Comparison of ENCODE assay signal across 14 cellular contexts in the genomic region with DNA sequence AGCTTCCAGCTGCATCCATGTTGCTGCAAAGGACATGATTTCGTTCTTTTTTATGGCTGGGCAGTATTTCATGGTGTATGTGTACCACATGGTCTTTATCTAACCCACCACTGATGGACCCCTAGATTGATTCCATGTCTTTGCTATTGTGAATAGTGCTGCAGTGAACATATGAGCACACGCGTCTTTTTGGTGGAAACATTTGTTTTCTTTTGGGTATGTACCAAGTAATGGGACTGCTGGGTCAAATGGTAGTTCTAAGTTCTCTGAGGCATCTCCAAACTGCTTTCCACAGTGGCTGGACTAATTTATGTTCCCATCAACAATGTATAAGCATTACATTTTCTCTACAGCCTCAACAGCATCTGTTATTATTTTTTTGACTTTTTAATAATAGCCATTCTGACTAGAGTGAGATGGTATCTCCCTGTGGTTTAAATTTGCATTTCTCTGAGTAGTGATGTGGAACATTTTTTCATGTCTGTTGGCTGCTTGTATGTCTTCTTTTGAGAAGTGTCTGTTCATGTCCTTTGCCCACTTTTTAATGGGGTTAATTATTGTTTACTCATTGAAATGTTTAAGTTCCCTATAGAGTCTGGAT. TPM values are rescaled to one million over a fixed set of nuclear protein-coding genes. Genes with fewer than 3 reads are reported as not detected.
DNase-seq lines count a peak whose midpoint lies in the region; ATAC-seq and TF ChIP-seq lines count a peak whose summit lies in the region.
"Had no signal": no experiment of that assay in that cellular context is flagged by ENCODE, and none has a peak within 500 bp of the region (broad histone marks: within the 10 kb centered on the region; RNA-seq: fewer than 3 reads in every experiment).

No MANE protein-coding gene starts in this region.

- peaks cover under 1% of the 10 kb centered on the region for H3K4me1 Mint-ChIP-seq in stimulated activated effector memory CD8-positive, alpha-beta T cell treated with anti-CD3 and anti-CD28 coated beads, Interleukin-12 subunit alpha, Interleukin-12 subunit beta, amount 100 ng/mL, for 72 hours

- ATAC-seq in GM19463 (IDR thresholded peaks at IDR 0.05; ENCODE audit: unreplicated experiment) (peak; percentile 74), HG03097 (IDR thresholded peaks at IDR 0.05; ENCODE audit: low FRiP score, unreplicated experiment) (peak; percentile 52)
- no peak for ATAC-seq in stimulated activated effector memory CD8-positive, alpha-beta T cell treated with anti-CD3 and anti-CD28 coated beads, Interleukin-12 subunit alpha, Interleukin-12 subunit beta, amount 100 ng/mL, for 72 hours
- ATAC-seq: left colon had no signal

- H3K27me3 ChIP-seq in GM06990 (replicated peaks; ENCODE audit: control insufficient read depth, insufficient read depth, low read length) = no peaks in the 10 kb centered on the region
- H3K27me3 ChIP-seq in SU-DHL-6 (ENCODE audit: low read length) = no peaks in the 10 kb centered on the region
- no peaks in the 10 kb centered on the region for H3K27me3 ChIP-seq in effector memory CD4-positive, alpha-beta T cell (replicated peaks; ENCODE audit: control insufficient read depth, insufficient read depth, low read length, poor library complexity, severe bottlenecking)

- H2AFZ ChIP-seq in SU-DHL-6 (ENCODE audit: low read depth, low read length, severe bottlenecking) = peak overlapping the region; percentile 10

- TF ChIP-seq CTCF in GM06990 (IDR thresholded peaks at IDR 0.05; ENCODE audit: insufficient read depth, low read length, poor library complexity, severe bottlenecking) = no peak
- no peak for TF ChIP-seq CTCF in SU-DHL-6 (IDR thresholded peaks at IDR 0.05; ENCODE audit: insufficient read depth, low read length, poor library complexity, severe bottlenecking)

- H3K9me3 Mint-ChIP-seq in stimulated activated effector memory CD8-positive, alpha-beta T cell treated with anti-CD3 and anti-CD28 coated beads, Interleukin-12 subunit alpha, Interleukin-12 subunit beta, amount 100 ng/mL, for 72 hours = no peaks in the 10 kb centered on the region
- H3K9me3 Mint-ChIP-seq: T-helper 1 cell treated with Interleukin-12 subunit alpha and Interleukin-12 subunit beta and Interleukin-4 antibody, amounts not matched to agents 30 μg/mL and 1 μg/mL, for 36 hours had no signal

- H3K27ac ChIP-seq in SU-DHL-6 (ENCODE audit: low read depth, low read length) = peak overlapping the region; percentile 100
- H3K27ac ChIP-seq in effector memory CD4-positive, alpha-beta T cell (ENCODE audit: insufficient read depth, low read length, poor library complexity, severe bottlenecking) = no peak overlapping the region

- H4K20me1 ChIP-seq in SU-DHL-6 (ENCODE audit: low read depth, low read length) = no peaks in the 10 kb centered on the region

- peak overlapping the region; percentile 52 for H3K9ac ChIP-seq in SU-DHL-6 (ENCODE audit: low read length)

- H3K4me3 ChIP-seq in GM06990 (replicated peaks; ENCODE audit: low read depth, low read length) (peak overlapping the region; percentile 43), SU-DHL-6 (ENCODE audit: insufficient read depth, low read length, poor library complexity, severe bottlenecking) (peak overlapping the region; percentile 39)
- H3K4me3 ChIP-seq in effector memory CD4-positive, alpha-beta T cell (ENCODE audit: insufficient read depth, low read depth, low read length, poor library complexity, severe bottlenecking) = no peak overlapping the region

- DNase-seq in GM06990 (ENCODE audit: extremely low read depth, insufficient read length) (peak; percentile 61), mucosa of gallbladder (ENCODE audit: low spot score) (no peak), NCI-H2196 (lab: John Stamatoyannopoulos, UW; ENCODE audit: unreplicated experiment) (no peak)
- DNase-seq in stimulated activated effector memory CD8-positive, alpha-beta T cell treated with anti-CD3 and anti-CD28 coated beads, Interleukin-12 subunit alpha, Interleukin-12 subunit beta, amount 100 ng/mL, for 72 hours (ENCODE audit: low spot score in 2 of 2) = no peak
- DNase-seq in effector memory CD4-positive, alpha-beta T cell = no peak
- DNase-seq: activated naive CD4-positive, alpha-beta T cell treated with Interleukin-2 at 50 U/mL for 16 hours; left colon; NCI-H1436; retina; stimulated activated CD8-positive, alpha-beta memory T cell treated with anti-CD3 and anti-CD28 coated beads, Interleukin-4, amount 100 ng/mL, for 48 hours had no signal

- peaks cover 62% of the 10 kb centered on the region for H3F3A ChIP-seq in SU-DHL-6 (ENCODE audit: insufficient read depth)

- no peaks in the 10 kb centered on the region for H3K79me2 ChIP-seq in SU-DHL-6 (ENCODE audit: insufficient read depth, low read length)

- peak overlapping the region; percentile 85 for H3K4me2 ChIP-seq in SU-DHL-6 (ENCODE audit: low read depth, low read length, poor library complexity, severe bottlenecking)

- no peak overlapping the region for H3K27ac Mint-ChIP-seq in stimulated activated effector memory CD8-positive, alpha-beta T cell treated with anti-CD3 and anti-CD28 coated beads, Interleukin-12 subunit alpha, Interleukin-12 subunit beta, amount 100 ng/mL, for 72 hours
- H3K27ac Mint-ChIP-seq: T-helper 1 cell treated with Interleukin-12 subunit alpha and Interleukin-12 subunit beta and Interleukin-4 antibody, amounts not matched to agents 30 μg/mL and 1 μg/mL, for 36 hours had no signal

- H3K36me3 ChIP-seq in GM06990 (ENCODE audit: control insufficient read depth, insufficient read depth, low read length) = no peaks in the 10 kb centered on the region
- no peaks in the 10 kb centered on the region for H3K36me3 ChIP-seq in SU-DHL-6 (ENCODE audit: low read length)
- H3K36me3 ChIP-seq in effector memory CD4-positive, alpha-beta T cell (ENCODE audit: control insufficient read depth, insufficient read depth, low read length) = no peaks in the 10 kb centered on the region

- no peak overlapping the region for H3K4me3 Mint-ChIP-seq in stimulated activated effector memory CD8-positive, alpha-beta T cell treated with anti-CD3 and anti-CD28 coated beads, Interleukin-12 subunit alpha, Interleukin-12 subunit beta, amount 100 ng/mL, for 72 hours
- H3K4me3 Mint-ChIP-seq: T-helper 1 cell treated with Interleukin-12 subunit alpha and Interleukin-12 subunit beta and Interleukin-4 antibody, amounts not matched to agents 30 μg/mL and 1 μg/mL, for 36 hours had no signal

- no peaks in the 10 kb centered on the region for H3K9me3 ChIP-seq in SU-DHL-6 (ENCODE audit: insufficient read depth, low read length)
- H3K9me3 ChIP-seq in effector memory CD4-positive, alpha-beta T cell (ENCODE audit: control insufficient read depth, low read length) = no peaks in the 10 kb centered on the region

- no peaks in the 10 kb centered on the region for H3K9me2 ChIP-seq in SU-DHL-6 (replicated peaks; ENCODE audit: insufficient read depth, low read length)

- H3K4me1 ChIP-seq in effector memory CD4-positive, alpha-beta T cell (ENCODE audit: control insufficient read depth, insufficient read depth, low read length, poor library complexity, severe bottlenecking) = no peaks in the 10 kb centered on the region

- H3K36me3 Mint-ChIP-seq in stimulated activated effector memory CD8-positive, alpha-beta T cell treated with anti-CD3 and anti-CD28 coated beads, Interleukin-12 subunit alpha, Interleukin-12 subunit beta, amount 100 ng/mL, for 72 hours = peaks cover under 1% of the 10 kb centered on the region

RNA-seq across cellular contexts. Expression of a gene that starts 6.8 kb away (rescaled TPM):
- total RNA-seq in mucosa of gallbladder = not detected
- total RNA-seq: left colon had no signal

RNA-seq across cellular contexts. Expression of a gene that starts 50.2 kb away (rescaled TPM):
- 205 TPM for total RNA-seq in mucosa of gallbladder
